7 cellular contexts compared by ENCODE assay signal in genomic region chr22:37639771-37640590, GRCh38. TPM values are rescaled to one million over a fixed set of nuclear protein-coding genes. Genes with fewer than 3 reads are reported as not detected.
A peak's percentile ranks its signal among the peaks of the same experiment; 100 is the strongest.
DNase-seq lines count a peak whose midpoint lies in the region; ATAC-seq, FAIRE-seq and TF ChIP-seq lines count a peak whose summit lies in the region.

No MANE protein-coding gene starts in this region.

- intact Hi-C loops in endothelial cell of umbilical vein (cut with micrococcal nuclease): no loop called here

- no peak overlapping the region for H3K27ac ChIP-seq in GM23338 (ENCODE audit: low read depth)
- H3K27ac ChIP-seq in endothelial cell of umbilical vein (ENCODE audit: insufficient read depth, low read depth, low read length): no peak overlapping the region

- TF ChIP-seq CTCF in GM23338 (conservative IDR thresholded peaks at IDR 0.05; ENCODE audit: low read depth in 2 of 2) (no peak), endothelial cell of umbilical vein (IDR thresholded peaks at IDR 0.05; ENCODE audit: extremely low read depth in 1 of 2, insufficient read depth in 1 of 2, low read depth in 1 of 2, low read length in 2 of 2) (no peak), neural crest cell (conservative IDR thresholded peaks at IDR 0.05) (no peak)

- no peak for TF ChIP-seq POLR2A in endothelial cell of umbilical vein (IDR thresholded peaks at IDR 0.05; ENCODE audit: low read depth, low read length)

- FAIRE-seq in endothelial cell of umbilical vein (lab: Jason Lieb, UNC): no peak

- peaks cover 6% of the 10 kb centered on the region; the same call in 1 of the 2 replicates for H3K79me2 ChIP-seq in GM23338 (replicated peaks; ENCODE audit: insufficient read depth)
- H3K79me2 ChIP-seq in endothelial cell of umbilical vein (ENCODE audit: control insufficient read depth, insufficient read depth, low read length): no peaks in the 10 kb centered on the region

- dilution Hi-C loops in endothelial cell of umbilical vein (cut with MboI; ENCODE audit: extremely low pct_ligation_motif_present, low sequenced_read_pairs): no loop called here

- H3K27me3 Mint-ChIP-seq in GM23338 (ENCODE audit: insufficient read depth, low read depth, poor library complexity) (peaks cover 20% of the 10 kb centered on the region), neural crest cell (ENCODE audit: low read depth) (no peaks in the 10 kb centered on the region)

- H3K4me3 ChIP-seq in GM23338 (peak overlapping the region; percentile 89), endothelial cell of umbilical vein (replicated peaks in 1 of 3; ENCODE audit: insufficient read depth in 1 of 3, low read depth in 1 of 3, low read length in 3 of 3) (peak overlapping the region in 2 of 3 experiments; percentile 30 to 38)

- BruUV-seq in endothelial cell of umbilical vein (replicated peaks; lab: Mats Ljungman, UMichigan): no TSS peak

- H3K9me2 ChIP-seq in GM23338 (ENCODE audit: insufficient read depth): no peaks in the 10 kb centered on the region

- H3K27me3 ChIP-seq in GM23338 (ENCODE audit: insufficient read depth): no peaks in the 10 kb centered on the region
- no peaks in the 10 kb centered on the region for H3K27me3 ChIP-seq in endothelial cell of umbilical vein (ENCODE audit: control insufficient read depth in 2 of 2, insufficient read depth in 2 of 2, low read length in 2 of 2)

- CTCF ChIA-PET in endothelial cell of umbilical vein (lab: Charles Lee): interaction anchor here (0.6 to 1.5 kb wide), 4 partner anchors 11 to 153 kb away, joined by 3 to 5 read pairs (median 3); no protein-coding TSS in a partner anchor

- H3K27ac Mint-ChIP-seq in GM23338 (no peak overlapping the region), neural crest cell (ENCODE audit: unreplicated experiment) (no peak overlapping the region)

- H3K36me3 Mint-ChIP-seq in GM23338 (ENCODE audit: low read depth) (peaks cover 9% of the 10 kb centered on the region), neural crest cell (ENCODE audit: low read depth) (peaks cover 2% of the 10 kb centered on the region)

- no peaks in the 10 kb centered on the region for H3K9me3 Mint-ChIP-seq in GM23338
- H3K9me3 Mint-ChIP-seq in neural crest cell: no peaks in the 10 kb centered on the region

- peaks cover 33% of the 10 kb centered on the region for H3F3A ChIP-seq in GM23338 (replicated peaks; ENCODE audit: low read depth)

- H3K4me2 ChIP-seq in GM23338: peak overlapping the region; percentile 97
- H3K4me2 ChIP-seq in endothelial cell of umbilical vein (ENCODE audit: insufficient read depth, low read length): peak overlapping the region; percentile 39

- H3K9me3 ChIP-seq in endothelial cell of umbilical vein (replicated peaks; ENCODE audit: control insufficient read depth, insufficient read depth, low read length): no peaks in the 10 kb centered on the region

- H3K4me1 Mint-ChIP-seq in GM23338 (peaks cover 27% of the 10 kb centered on the region), neural crest cell (peaks cover 28% of the 10 kb centered on the region)

- H2AFZ ChIP-seq in GM23338 (0 out of 2 replicates have a peak overlapping the region, but pooled peaks have one; percentile 38), endothelial cell of umbilical vein (ENCODE audit: low read depth, low read length) (peak overlapping the region; percentile 62)

- POLR2A ChIA-PET in endothelial cell of umbilical vein (lab: Charles Lee): interaction anchor here (0.7 kb wide), 1 partner anchor 35 kb away, joined by 8 read pairs; the partner anchor contains the start of gene LGALS1

- H3K9ac ChIP-seq in endothelial cell of umbilical vein (replicated peaks; ENCODE audit: extremely low read depth, insufficient read depth, low read length): peak overlapping the region; percentile 20

- H4K20me1 ChIP-seq in GM23338 (replicated peaks; ENCODE audit: insufficient read depth): peaks cover 4% of the 10 kb centered on the region; the same call in 1 of the 2 replicates
- no peaks in the 10 kb centered on the region for H4K20me1 ChIP-seq in endothelial cell of umbilical vein (replicated peaks; ENCODE audit: control insufficient read depth, extremely low read depth, insufficient read depth, low read length)

- H3K36me3 ChIP-seq in GM23338 (ENCODE audit: insufficient read depth) (no peaks in the 10 kb centered on the region), endothelial cell of umbilical vein (ENCODE audit: control insufficient read depth in 2 of 2, extremely low read depth in 1 of 2, insufficient read depth in 2 of 2, low read length in 2 of 2) (no peaks in the 10 kb centered on the region)

- no peaks in the 10 kb centered on the region for H3K9me1 ChIP-seq in endothelial cell of umbilical vein (replicated peaks; ENCODE audit: control insufficient read depth, extremely low read depth, insufficient read depth, low read length)

- H3K4me3 Mint-ChIP-seq in GM23338 (peak overlapping the region; percentile 78), neural crest cell (peak overlapping the region; percentile 84)

- H3K4me1 ChIP-seq in GM23338 (ENCODE audit: insufficient read depth) (peaks cover 16% of the 10 kb centered on the region), endothelial cell of umbilical vein (ENCODE audit: control insufficient read depth, extremely low read depth, insufficient read depth, low read length) (peaks cover 2% of the 10 kb centered on the region)

- ATAC-seq in GM23338 (peak; percentile 17), GM18520 (IDR thresholded peaks at IDR 0.05; ENCODE audit: unreplicated experiment) (no peak)

- peak; percentile 54 for DNase-seq in GM23338 (ENCODE audit: low spot score)
- peak; percentile 60 for DNase-seq in RPMI8226
- DNase-seq in endothelial cell of umbilical vein (ENCODE audit: low read depth, low spot score): no peak
- no peak for DNase-seq in neural crest cell (ENCODE audit: low read depth, low spot score)
- DNase-seq in activated gamma-delta T cell treated with Interleukin-2 at 50 U/mL for 16 hours: no peak
- no peak for DNase-seq in activated CD4-positive, CD25-positive, alpha-beta regulatory T cell (lab: John Stamatoyannopoulos, UW)

RNA-seq across cellular contexts. Expression of gene SH3BP1, which starts 0.5 kb away (rescaled TPM):
- total RNA-seq in GM23338 (2014; rRNA removed; shearing (Covaris generic)): 46.7 and 50.4 TPM in 2 replicates
- polyA plus RNA-seq in GM23338 (2016; fragmentation: Nextera tagmentation; extraction: Ambion mirVana): 9.5 and 10.9 TPM in 2 replicates
- 2.8 and 4.3 TPM in 2 replicates for total RNA-seq in endothelial cell of umbilical vein
- 2.3 and 4.2 TPM in 2 replicates for polyA plus RNA-seq in endothelial cell of umbilical vein
- polyA plus RNA-seq in endothelial cell of umbilical vein (2011; cell fraction: cytosol; rRNA removed): 4.8 and 5.9 TPM in 2 replicates
- 7.6 and 9.2 TPM in 2 replicates for polyA plus RNA-seq in endothelial cell of umbilical vein (2011; cell fraction: nucleus; rRNA removed)
- polyA plus RNA-seq in endothelial cell of umbilical vein (2012): 9.5 and 10.4 TPM in 2 replicates
- polyA minus RNA-seq in endothelial cell of umbilical vein: 5.3 and 7.2 TPM in 2 replicates
- not detected for polyA minus RNA-seq in endothelial cell of umbilical vein (2011; cell fraction: cytosol; rRNA and poly(A)+ RNA removed)
- 1.5 and 3.1 TPM in 2 replicates for polyA minus RNA-seq in endothelial cell of umbilical vein (2011; cell fraction: nucleus; rRNA and poly(A)+ RNA removed)
- total RNA-seq in neural crest cell: 36.4 and 36.6 TPM in 2 replicates

RNA-seq across cellular contexts. Expression of gene PDXP, which starts 18.5 kb away (rescaled TPM):
- total RNA-seq in GM23338 (2014; rRNA removed; shearing (Covaris generic)): 44.2 and 55.6 TPM in 2 replicates
- polyA plus RNA-seq in GM23338 (2016; fragmentation: Nextera tagmentation; extraction: Ambion mirVana): 15.0 and 18.5 TPM in 2 replicates
- total RNA-seq in endothelial cell of umbilical vein: 14.8 and 18.0 TPM in 2 replicates
- polyA plus RNA-seq in endothelial cell of umbilical vein: 20.0 and 22.6 TPM in 2 replicates
- 17.7 and 18.2 TPM in 2 replicates for polyA plus RNA-seq in endothelial cell of umbilical vein (2011; cell fraction: cytosol; rRNA removed)
- polyA plus RNA-seq in endothelial cell of umbilical vein (2011; cell fraction: nucleus; rRNA removed): 6.1 and 6.5 TPM in 2 replicates
- polyA plus RNA-seq in endothelial cell of umbilical vein (2012): 10.5 and 13.7 TPM in 2 replicates
- 9.2 and 10.3 TPM in 2 replicates for polyA minus RNA-seq in endothelial cell of umbilical vein
- 29.8 TPM for polyA minus RNA-seq in endothelial cell of umbilical vein (2011; cell fraction: cytosol; rRNA and poly(A)+ RNA removed)
- polyA minus RNA-seq in endothelial cell of umbilical vein (2011; cell fraction: nucleus; rRNA and poly(A)+ RNA removed): 2.7 and 4.6 TPM in 2 replicates
- 51.5 and 55.3 TPM in 2 replicates for total RNA-seq in neural crest cell

RNA-seq across cellular contexts. Expression of gene GGA1, which starts 31.3 kb away (rescaled TPM):
- total RNA-seq in GM23338 (2014; rRNA removed; shearing (Covaris generic)): 53.7 and 57.1 TPM in 2 replicates
- 33.1 and 36.9 TPM in 2 replicates for polyA plus RNA-seq in GM23338 (2016; fragmentation: Nextera tagmentation; extraction: Ambion mirVana)
- total RNA-seq in endothelial cell of umbilical vein: 55.9 and 67.5 TPM in 2 replicates
- 54.1 and 75.6 TPM in 2 replicates for polyA plus RNA-seq in endothelial cell of umbilical vein
- polyA plus RNA-seq in endothelial cell of umbilical vein (2011; cell fraction: cytosol; rRNA removed): 21.0 and 32.6 TPM in 2 replicates
- polyA plus RNA-seq in endothelial cell of umbilical vein (2011; cell fraction: nucleus; rRNA removed): 228 and 233 TPM in 2 replicates
- polyA plus RNA-seq in endothelial cell of umbilical vein (2012): 33.6 and 34.6 TPM in 2 replicates
- 40.4 and 48.0 TPM in 2 replicates for polyA minus RNA-seq in endothelial cell of umbilical vein
- 13.4 TPM for polyA minus RNA-seq in endothelial cell of umbilical vein (2011; cell fraction: cytosol; rRNA and poly(A)+ RNA removed)
- 47.3 and 65.5 TPM in 2 replicates for polyA minus RNA-seq in endothelial cell of umbilical vein (2011; cell fraction: nucleus; rRNA and poly(A)+ RNA removed)
- 85.1 and 88.6 TPM in 2 replicates for total RNA-seq in neural crest cell

RNA-seq across cellular contexts. Expression of gene LGALS1, which starts 35.5 kb away (rescaled TPM):
- total RNA-seq in GM23338 (2014; rRNA removed; shearing (Covaris generic)): 31.2 and 58.7 TPM in 2 replicates
- polyA plus RNA-seq in GM23338 (2016; fragmentation: Nextera tagmentation; extraction: Ambion mirVana): 62.5 and 72.6 TPM in 2 replicates
- 2,698 and 3,340 TPM in 2 replicates for total RNA-seq in endothelial cell of umbilical vein
- polyA plus RNA-seq in endothelial cell of umbilical vein: 13,642 and 14,745 TPM in 2 replicates
- 7,658 and 7,748 TPM in 2 replicates for polyA plus RNA-seq in endothelial cell of umbilical vein (2011; cell fraction: cytosol; rRNA removed)
- polyA plus RNA-seq in endothelial cell of umbilical vein (2011; cell fraction: nucleus; rRNA removed): 1,908 and 1,936 TPM in 2 replicates
- polyA plus RNA-seq in endothelial cell of umbilical vein (2012): 4,419 and 5,787 TPM in 2 replicates
- polyA minus RNA-seq in endothelial cell of umbilical vein: 3,664 and 4,504 TPM in 2 replicates
- polyA minus RNA-seq in endothelial cell of umbilical vein (2011; cell fraction: cytosol; rRNA and poly(A)+ RNA removed): 162 TPM
- 352 and 404 TPM in 2 replicates for polyA minus RNA-seq in endothelial cell of umbilical vein (2011; cell fraction: nucleus; rRNA and poly(A)+ RNA removed)
- total RNA-seq in neural crest cell: 16.1 and 21.0 TPM in 2 replicates

RNA-seq across cellular contexts. Expression of gene NOL12, which starts 46.2 kb away (rescaled TPM):
- 18.6 and 22.2 TPM in 2 replicates for total RNA-seq in GM23338 (2014; rRNA removed; shearing (Covaris generic))
- polyA plus RNA-seq in GM23338 (2016; fragmentation: Nextera tagmentation; extraction: Ambion mirVana): 48.5 and 58.8 TPM in 2 replicates
- total RNA-seq in endothelial cell of umbilical vein: 29.1 and 31.5 TPM in 2 replicates
- 22.0 and 23.2 TPM in 2 replicates for polyA plus RNA-seq in endothelial cell of umbilical vein
- polyA plus RNA-seq in endothelial cell of umbilical vein (2011; cell fraction: cytosol; rRNA removed): 28.0 and 29.6 TPM in 2 replicates
- 38.0 and 54.7 TPM in 2 replicates for polyA plus RNA-seq in endothelial cell of umbilical vein (2011; cell fraction: nucleus; rRNA removed)
- 14.6 and 17.9 TPM in 2 replicates for polyA plus RNA-seq in endothelial cell of umbilical vein (2012)
- polyA minus RNA-seq in endothelial cell of umbilical vein: 11.6 and 13.0 TPM in 2 replicates
- polyA minus RNA-seq in endothelial cell of umbilical vein (2011; cell fraction: cytosol; rRNA and poly(A)+ RNA removed): 10.0 TPM
- polyA minus RNA-seq in endothelial cell of umbilical vein (2011; cell fraction: nucleus; rRNA and poly(A)+ RNA removed): 8.0 and 12.8 TPM in 2 replicates
- 43.3 and 44.5 TPM in 2 replicates for total RNA-seq in neural crest cell

Comparison
In these comparisons a context has a peak if more than half of its experiments do, and no peak if none do; other contexts are left out.
1. DNase-seq: peak in GM23338 (single experiment) and RPMI8226 (single experiment); none in endothelial cell of umbilical vein (single experiment), neural crest cell (single experiment), activated gamma-delta T cell treated with Interleukin-2 at 50 U/mL for 16 hours (single experiment) and activated CD4-positive, CD25-positive, alpha-beta regulatory T cell (0 of 4).